9 cellular contexts compared by ENCODE assay signal in genomic region chr2:227188292-227188691, GRCh38. TPM values are rescaled to one million over a fixed set of nuclear protein-coding genes. Genes with fewer than 3 reads are reported as not detected.
A peak's percentile ranks its signal among the peaks of the same experiment; 100 is the strongest.
DNase-seq lines count a peak whose midpoint lies in the region; ATAC-seq, FAIRE-seq and TF ChIP-seq lines count a peak whose summit lies in the region.
"Had no signal": no experiment of that assay in that cellular context is flagged by ENCODE, and none has a peak within 500 bp of the region (broad histone marks: within the 10 kb centered on the region; RNA-seq: fewer than 3 reads in every experiment).

No MANE protein-coding gene starts in this region.

- ATAC-seq in GM21447 (IDR thresholded peaks at IDR 0.05; ENCODE audit: unreplicated experiment) (peak; percentile 76), thoracic aorta (ENCODE audit: insufficient number of reproducible peaks, low FRiP score, low read depth) (peak; percentile 83), omental fat pad (ENCODE audit: low FRiP score) (no peak)

- TF ChIP-seq EP300 in tibial nerve (IDR thresholded peaks at IDR 0.05) = no peak

- peaks cover 24 to 53% of the 10 kb centered on the region in 2 donors for H3K4me1 ChIP-seq in thoracic aorta (ENCODE audit: control insufficient read depth in 1 of 2, low read depth in 2 of 2)
- no peaks in the 10 kb centered on the region for H3K4me1 ChIP-seq in tibial nerve

- H3K4me3 ChIP-seq in fibroblast of the aortic adventitia (ENCODE audit: low read depth, low read length) = no peak overlapping the region
- peak overlapping the region; percentile 12 for H3K4me3 ChIP-seq in thoracic aorta
- H3K4me3 ChIP-seq in tibial nerve = no peak overlapping the region

- FAIRE-seq in HTR-8/SVneo (lab: Jason Lieb, UNC) = no peak

- TF ChIP-seq POLR2A in tibial nerve (IDR thresholded peaks at IDR 0.05) = no peak

- TF ChIP-seq CTCF in fibroblast of the aortic adventitia (IDR thresholded peaks at IDR 0.05; ENCODE audit: insufficient read depth, low read length) (no peak), thoracic aorta (IDR thresholded peaks at IDR 0.05) (no peak), tibial nerve (IDR thresholded peaks at IDR 0.05) (no peak), omental fat pad (IDR thresholded peaks at IDR 0.05) (no peak)

- H3K27ac ChIP-seq in thoracic aorta = peak overlapping the region; percentile 79 to 83
- H3K27ac ChIP-seq in tibial nerve = no peak overlapping the region

- H3K36me3 ChIP-seq in thoracic aorta (no peaks in the 10 kb centered on the region), tibial nerve (no peaks in the 10 kb centered on the region)

- H3K27me3 ChIP-seq in thoracic aorta (replicated peaks; ENCODE audit: insufficient read depth) = no peaks in the 10 kb centered on the region
- H3K27me3 ChIP-seq in tibial nerve = no peaks in the 10 kb centered on the region

- H3K9me3 ChIP-seq in thoracic aorta (no peaks in the 10 kb centered on the region), tibial nerve (no peaks in the 10 kb centered on the region)

- DNase-seq in HTR-8/SVneo (ENCODE audit: insufficient read length, low spot score) (peak; percentile 10), fibroblast of the aortic adventitia (ENCODE audit: low read depth) (peak; percentile 79), thoracic aorta (ENCODE audit: low spot score) (no peak), tibial nerve (ENCODE audit: low spot score in 2 of 2) (no peak), NCI-H2196 treated with DMSO at 0.1 percent for 48 hours (lab: John Stamatoyannopoulos, UW; ENCODE audit: unreplicated experiment) (no peak), omental fat pad (ENCODE audit: low spot score) (no peak), CD1c-positive myeloid dendritic cell (ENCODE audit: extremely low spot score) (no peak)
- DNase-seq: NCI-H1105 had no signal

- WGBS in tibial nerve, 2 donors = 31 to 37% methylated on average over 6 of the region's 6 CpGs

RNA-seq across cellular contexts. Expression of gene COL4A3, which starts 23.9 kb away (rescaled TPM):
- 0.08 and 1.3 TPM in 2 replicates for total RNA-seq in fibroblast of the aortic adventitia (ENCODE audit: low replicate concordance)
- total RNA-seq in thoracic aorta = 10 to 100 TPM; 29.6 to 36.7 TPM
- total RNA-seq in tibial nerve = 1 to 10 TPM; 3.9 to 8.6 (median 7.6) TPM
- 1 to 10 TPM in 1 of 4 donors, under 1 TPM in 3; 0.24 to 1.7 (median 0.37) TPM for total RNA-seq in omental fat pad

RNA-seq across cellular contexts. Expression of gene COL4A4, which starts 24.3 kb away (rescaled TPM):
- total RNA-seq in fibroblast of the aortic adventitia (ENCODE audit: low replicate concordance) (1.1 and 2.6 TPM in 2 replicates), thoracic aorta (10 to 100 TPM; 17.2 to 34.0 TPM), tibial nerve (1 to 10 TPM in 3 of 4 donors, under 1 TPM in 1; 0.90 to 5.7 (median 3.1) TPM), omental fat pad (1 to 10 TPM in 1 of 4 donors, under 1 TPM in 3; 0.38 to 1.9 (median 0.64) TPM)

Comparison
In these comparisons a context has a peak if more than half of its experiments do, and no peak if none do; other contexts are left out.
1. DNase-seq: peak in HTR-8/SVneo (single experiment) and fibroblast of the aortic adventitia (single experiment); none in thoracic aorta (single experiment), tibial nerve (0 of 2), NCI-H2196 treated with DMSO at 0.1 percent for 48 hours (single experiment), omental fat pad (single experiment) and CD1c-positive myeloid dendritic cell (single experiment).
2. H3K27ac ChIP-seq: peak in thoracic aorta (2 of 2); none in tibial nerve (0 of 4).